In genomic region chr11:70570693-70571395, GRCh38 we compare ENCODE assay signal across 23 cellular contexts.
"Had no signal": no experiment of that assay in that cellular context is flagged by ENCODE, and none has a peak within 500 bp of the region (broad histone marks: within the 10 kb centered on the region; RNA-seq: fewer than 3 reads in every experiment).

No MANE protein-coding gene starts in this region.

- H3K4me3 ChIP-seq: dorsolateral prefrontal cortex, heart right ventricle, ovary, smooth muscle cell, tibial artery, upper lobe of left lung, vagina had no signal

- DNase-seq: cortex of kidney; effector CD8-positive, alpha-beta T cell; heart right ventricle; hypothalamus; left cardiac atrium; left ventricle myocardium superior; mesendoderm; naive thymus-derived CD4-positive, alpha-beta T cell; nephron progenitor cell; right cardiac atrium; stimulated activated CD4-positive, alpha-beta T cell treated with anti-CD3 and anti-CD28 coated beads, Interleukin-4, amount 100 ng/mL, for 1 hour; stimulated activated CD8-positive, alpha-beta memory T cell treated with anti-CD3 and anti-CD28 coated beads, Interleukin-4, amount 100 ng/mL, for 48 hours had no signal

- H3K4me1 Mint-ChIP-seq: stimulated activated effector memory CD8-positive, alpha-beta T cell treated with anti-CD3 and anti-CD28 coated beads, Interleukin-12 subunit alpha, Interleukin-12 subunit beta, amount 100 ng/mL, for 72 hours had no signal

- H3K27ac Mint-ChIP-seq: naive thymus-derived CD4-positive, alpha-beta T cell; progenitor cell of endocrine pancreas; stimulated activated effector memory CD8-positive, alpha-beta T cell treated with anti-CD3 and anti-CD28 coated beads, Interleukin-12 subunit alpha, Interleukin-12 subunit beta, amount 100 ng/mL, for 72 hours; stimulated activated naive CD8-positive, alpha-beta T cell treated with anti-CD3 and anti-CD28 coated beads, Interleukin-15, Interleukin-2, amounts not matched to agents 100 ng/mL and 50 ng/mL, for 24 hours had no signal

- H3K4me3 Mint-ChIP-seq: naive thymus-derived CD4-positive, alpha-beta T cell; nephron progenitor cell; stimulated activated effector memory CD8-positive, alpha-beta T cell treated with anti-CD3 and anti-CD28 coated beads, Interleukin-12 subunit alpha, Interleukin-12 subunit beta, amount 100 ng/mL, for 72 hours; stimulated activated naive CD8-positive, alpha-beta T cell treated with anti-CD3 and anti-CD28 coated beads, Interleukin-15, Interleukin-2, amounts not matched to agents 100 ng/mL and 50 ng/mL, for 24 hours had no signal

- H3K9me3 Mint-ChIP-seq: stimulated activated effector memory CD8-positive, alpha-beta T cell treated with anti-CD3 and anti-CD28 coated beads, Interleukin-12 subunit alpha, Interleukin-12 subunit beta, amount 100 ng/mL, for 72 hours; stimulated activated naive CD8-positive, alpha-beta T cell treated with anti-CD3 and anti-CD28 coated beads, Interleukin-15, Interleukin-2, amounts not matched to agents 100 ng/mL and 50 ng/mL, for 24 hours had no signal

- H3K9me3 ChIP-seq: heart right ventricle, neutrophil, ovary, tibial artery, upper lobe of left lung, vagina had no signal

- ATAC-seq: esophagus mucosa; heart right ventricle; left cardiac atrium; left ventricle myocardium superior; naive thymus-derived CD4-positive, alpha-beta T cell; right cardiac atrium; stimulated activated effector memory CD8-positive, alpha-beta T cell treated with anti-CD3 and anti-CD28 coated beads, Interleukin-12 subunit alpha, Interleukin-12 subunit beta, amount 100 ng/mL, for 72 hours had no signal

- H3K27me3 ChIP-seq: dorsolateral prefrontal cortex, ovary, upper lobe of left lung, vagina had no signal

- H3K27ac ChIP-seq: dorsolateral prefrontal cortex, heart right ventricle, neutrophil, ovary, tibial artery, upper lobe of left lung, vagina had no signal

- H3K36me3 Mint-ChIP-seq: naive thymus-derived CD4-positive, alpha-beta T cell; stimulated activated effector memory CD8-positive, alpha-beta T cell treated with anti-CD3 and anti-CD28 coated beads, Interleukin-12 subunit alpha, Interleukin-12 subunit beta, amount 100 ng/mL, for 72 hours had no signal

- H3K4me2 ChIP-seq: smooth muscle cell had no signal

- H3K27me3 Mint-ChIP-seq: progenitor cell of endocrine pancreas had no signal

- H3K36me3 ChIP-seq: heart right ventricle, neutrophil, ovary, tibial artery, upper lobe of left lung, vagina had no signal
